In genomic region chr9:124871156-124871561, GRCh38 we compare ENCODE assay signal across 9 cellular contexts. TPM values are rescaled to one million over a fixed set of nuclear protein-coding genes. Genes with fewer than 3 reads are reported as not detected.
A peak's percentile ranks its signal among the peaks of the same experiment; 100 is the strongest.
DNase-seq lines count a peak whose midpoint lies in the region; ATAC-seq, FAIRE-seq and TF ChIP-seq lines count a peak whose summit lies in the region.
"Had no signal": no experiment of that assay in that cellular context is flagged by ENCODE, and none has a peak within 500 bp of the region (broad histone marks: within the 10 kb centered on the region; RNA-seq: fewer than 3 reads in every experiment).

No MANE protein-coding gene starts in this region.

- peak overlapping the region; percentile 61 for H3K9ac ChIP-seq in NT2/D1 (ENCODE audit: insufficient read length, low read depth)
- no peak overlapping the region for H3K9ac ChIP-seq in endodermal cell (ENCODE audit: extremely low read depth, low read length, poor library complexity, severe bottlenecking)
- peak overlapping the region; percentile 99 for H3K9ac ChIP-seq in skeletal muscle satellite cell (ENCODE audit: low read depth, low read length)

- H3K9me3 ChIP-seq in NT2/D1 (ENCODE audit: insufficient read depth, low read length) (no peaks in the 10 kb centered on the region), endodermal cell (ENCODE audit: control insufficient read depth, low read length) (no peaks in the 10 kb centered on the region), skeletal muscle satellite cell (replicated peaks; ENCODE audit: low read length) (no peaks in the 10 kb centered on the region)

- H3K4me1 ChIP-seq in NT2/D1 (ENCODE audit: insufficient read depth, insufficient read length) (peaks cover 21% of the 10 kb centered on the region), endodermal cell (ENCODE audit: control insufficient read depth, insufficient read depth, low read length) (peaks cover 8% of the 10 kb centered on the region), skeletal muscle satellite cell (ENCODE audit: control insufficient read depth, insufficient read depth, low read length) (peaks cover 29% of the 10 kb centered on the region)

- H3K4me3 Mint-ChIP-seq in endodermal cell = peak overlapping the region; percentile 92

- TF ChIP-seq CTCF in endodermal cell (conservative IDR thresholded peaks at IDR 0.05) = no peak

- peak overlapping the region; percentile 19 for H3K4me3 ChIP-seq in NT2/D1 (ENCODE audit: insufficient read length, low read depth)
- peak overlapping the region; percentile 86 for H3K4me3 ChIP-seq in endodermal cell (ENCODE audit: low read length)
- H3K4me3 ChIP-seq in skeletal muscle satellite cell (ENCODE audit: low read length) = peak overlapping the region; percentile 97

- peak overlapping the region; percentile 94 for H3K4me2 ChIP-seq in skeletal muscle satellite cell (ENCODE audit: low read length)

- no peak overlapping the region for H3K27ac Mint-ChIP-seq in endodermal cell

- H3K27me3 Mint-ChIP-seq in endodermal cell (ENCODE audit: insufficient read depth) = no peaks in the 10 kb centered on the region

- no peak for FAIRE-seq in GM12892 (lab: Jason Lieb, UNC)
- FAIRE-seq: islet of Langerhans had no signal

- ATAC-seq in GM18867 (IDR thresholded peaks at IDR 0.05; ENCODE audit: unreplicated experiment) = no peak

- no peak overlapping the region for H3K27ac ChIP-seq in endodermal cell (ENCODE audit: low read depth, low read length)

- peaks cover 40% of the 10 kb centered on the region for H3K36me3 Mint-ChIP-seq in endodermal cell (ENCODE audit: low read depth)

- H3K9me3 Mint-ChIP-seq in endodermal cell = no peaks in the 10 kb centered on the region

- H3K36me3 ChIP-seq in NT2/D1 (ENCODE audit: insufficient read depth, insufficient read length, low read length) (peaks cover 71% of the 10 kb centered on the region), endodermal cell (ENCODE audit: control insufficient read depth, insufficient read depth, low read length) (peaks cover 47% of the 10 kb centered on the region), skeletal muscle satellite cell (ENCODE audit: insufficient read depth, low read length) (peaks cover 49% of the 10 kb centered on the region)

- H3K27me3 ChIP-seq in NT2/D1 (ENCODE audit: insufficient read depth, insufficient read length) (no peaks in the 10 kb centered on the region), endodermal cell (ENCODE audit: control insufficient read depth, insufficient read depth, low read length, poor library complexity, severe bottlenecking) (no peaks in the 10 kb centered on the region), skeletal muscle satellite cell (ENCODE audit: control insufficient read depth, insufficient read depth, low read length) (no peaks in the 10 kb centered on the region)

- peak; percentile 44; the same call in 1 of the 2 replicates for TF ChIP-seq POLR2A in GM12892 (IDR thresholded peaks at IDR 0.05; ENCODE audit: low read depth, low read length)

- peaks cover 35% of the 10 kb centered on the region for H3K4me1 Mint-ChIP-seq in endodermal cell

- no peak for DNase-seq in GM12892 (ENCODE audit: insufficient read length)
- no peak for DNase-seq in NT2/D1 (ENCODE audit: low read depth, low spot score)
- no peak for DNase-seq in endodermal cell
- no peak for DNase-seq in superior temporal gyrus (ENCODE audit: extremely low spot score)
- no peak for DNase-seq in NCI-H526 (lab: John Stamatoyannopoulos, UW)
- DNase-seq in AG08395 (ENCODE audit: low spot score) = no peak

- 91 to 93% methylated on average over 8 to 11 of the region's 11 CpGs for WGBS in endodermal cell (ENCODE audit: insufficient coverage in 1 of 2, insufficient read length in 1 of 2), 2 experiments

RNA-seq across cellular contexts. Expression of gene ARPC5L, which starts 9.2 kb away (rescaled TPM):
- polyA plus RNA-seq in GM12892 (2012; ENCODE audit: missing spikeins) = 79.6 TPM
- total RNA-seq in endodermal cell = 10 to 100 TPM; 50.9 to 51.4 TPM
- polyA plus RNA-seq in endodermal cell (2013, experiment 1 of 2) = 34.2 TPM
- polyA plus RNA-seq in endodermal cell (2013, experiment 2 of 2) = 34.9 TPM
- 16.8 and 19.5 TPM in 2 replicates for total RNA-seq in skeletal muscle satellite cell (2012; rRNA removed)

RNA-seq across cellular contexts. Expression of gene RPL35, which starts 9.4 kb away (rescaled TPM):
- polyA plus RNA-seq in GM12892 (2012; ENCODE audit: missing spikeins) = 7,172 TPM
- 1,000 to 10,000 TPM; 1,507 to 1,578 TPM for total RNA-seq in endodermal cell
- polyA plus RNA-seq in endodermal cell (2013, experiment 1 of 2) = 1,782 TPM
- 1,780 TPM for polyA plus RNA-seq in endodermal cell (2013, experiment 2 of 2)
- 2,748 and 3,436 TPM in 2 replicates for total RNA-seq in skeletal muscle satellite cell (2012; rRNA removed)

RNA-seq across cellular contexts. Expression of gene WDR38, which starts 17.9 kb away (rescaled TPM):
- 0.34 TPM for polyA plus RNA-seq in GM12892 (2012; ENCODE audit: missing spikeins)
- not detected for total RNA-seq in endodermal cell
- polyA plus RNA-seq in endodermal cell (2013, experiment 1 of 2) = not detected
- not detected for polyA plus RNA-seq in endodermal cell (2013, experiment 2 of 2)
- total RNA-seq in skeletal muscle satellite cell (2012; rRNA removed) = not detected in 2 replicates

Comparison
In these comparisons a context has a peak if more than half of its experiments do, and no peak if none do; other contexts are left out.
1. H3K4me3 ChIP-seq: peak in every context shown above with its lines; median percentile 97 in skeletal muscle satellite cell; 86 in endodermal cell; 19 in NT2/D1.